1 cellular context compared by ENCODE assay signal in the genomic region with DNA sequence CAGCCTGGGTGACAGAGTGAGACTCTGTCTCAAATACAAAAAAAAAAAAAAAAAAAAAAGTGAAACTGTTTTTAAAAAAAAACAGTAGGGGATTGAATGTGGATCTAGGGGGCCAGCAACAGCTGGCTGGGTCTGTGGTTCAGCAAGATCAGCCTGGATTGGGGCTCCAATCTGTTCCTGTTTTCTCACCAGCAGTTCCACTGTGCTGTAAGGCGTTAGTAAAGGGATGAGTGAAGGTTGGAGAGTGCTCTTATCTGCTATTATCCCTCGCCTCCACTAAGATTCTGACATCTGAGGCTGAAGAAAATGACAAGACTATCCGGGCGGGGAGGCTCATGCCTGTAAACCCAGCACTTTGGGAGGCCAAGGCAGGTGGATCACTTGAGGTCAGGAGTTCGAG.
TF ChIP-seq lines count a peak whose summit lies in the region.

No MANE protein-coding gene starts in this region.

TF ChIP-seq in IMR-90, 13 proteins besides CTCF, POLR2A, EP300 and RAD21:
- TF ChIP-seq RCOR1 (IDR thresholded peaks at IDR 0.05; ENCODE audit: insufficient replicate concordance, low read length) (no peak), BHLHE40 (IDR thresholded peaks at IDR 0.05; ENCODE audit: low read depth, low read length) (no peak), ELK1 (IDR thresholded peaks at IDR 0.05; ENCODE audit: borderline replicate concordance, low read depth, low read length) (no peak), RFX5 (IDR thresholded peaks at IDR 0.05; ENCODE audit: low read depth, low read length) (no peak), FOS (IDR thresholded peaks at IDR 0.05; ENCODE audit: low read depth, low read length) (no peak), CHD1 (IDR thresholded peaks at IDR 0.05; ENCODE audit: low read depth, low read length) (no peak), NFE2L2 (IDR thresholded peaks at IDR 0.05; ENCODE audit: low read depth, low read length) (no peak)
